ENCODE assay signal across 15 cellular contexts in genomic region chr6:170100046-170100445, GRCh38.
"Had no signal": no experiment of that assay in that cellular context is flagged by ENCODE, and none has a peak within 500 bp of the region (broad histone marks: within the 10 kb centered on the region; RNA-seq: fewer than 3 reads in every experiment).

No MANE protein-coding gene starts in this region.

- H2AFZ ChIP-seq: parathyroid adenoma had no signal

- H3K4me3 ChIP-seq: adrenal gland, SJCRH30 had no signal

- H3K27ac ChIP-seq: adrenal gland, parathyroid adenoma, SJCRH30 had no signal

- H3K36me3 Mint-ChIP-seq: memory B cell; stimulated activated memory B cell treated with anti-CD40 and anti-IgM and Interleukin-4, amounts not matched to agents 10 μg/mL and 1 μg/mL and 100 μg/mL, for 72 hours had no signal

- DNase-seq: activated naive CD4-positive, alpha-beta T cell treated with anti-CD3 and anti-CD28 coated beads for 36 hours; central memory CD4-positive, alpha-beta T cell; glutamatergic neuron; immature natural killer cell; nephron progenitor cell; retina; SJCRH30; small intestine; SW 1271; trophoblast cell had no signal

- H3K9ac ChIP-seq: parathyroid adenoma had no signal

- H3K4me3 Mint-ChIP-seq: activated naive CD4-positive, alpha-beta T cell treated with anti-CD3 and anti-CD28 coated beads for 36 hours; immature natural killer cell; memory B cell; nephron progenitor cell; stimulated activated memory B cell treated with anti-CD40 and anti-IgM and Interleukin-4, amounts not matched to agents 10 μg/mL and 1 μg/mL and 100 μg/mL, for 72 hours; T-helper 2 cell treated with Interferon-gamma antibody and Interleukin-4, amounts not matched to agents 5 μg/mL and 100 μg/mL, for 36 hours had no signal

- H3K27ac Mint-ChIP-seq: activated naive CD4-positive, alpha-beta T cell treated with anti-CD3 and anti-CD28 coated beads for 36 hours; memory B cell; nephron progenitor cell; stimulated activated memory B cell treated with anti-CD40 and anti-IgM and Interleukin-4, amounts not matched to agents 10 μg/mL and 1 μg/mL and 100 μg/mL, for 72 hours; T-helper 2 cell treated with Interferon-gamma antibody and Interleukin-4, amounts not matched to agents 5 μg/mL and 100 μg/mL, for 36 hours had no signal

- H3K9me3 ChIP-seq: adrenal gland, SJCRH30 had no signal

- H3K36me3 ChIP-seq: adrenal gland, SJCRH30 had no signal

- H3K4me1 ChIP-seq: adrenal gland, parathyroid adenoma, SJCRH30 had no signal

- H3K4me1 Mint-ChIP-seq: memory B cell had no signal
